20 cellular contexts compared by ENCODE assay signal in the genomic region with DNA sequence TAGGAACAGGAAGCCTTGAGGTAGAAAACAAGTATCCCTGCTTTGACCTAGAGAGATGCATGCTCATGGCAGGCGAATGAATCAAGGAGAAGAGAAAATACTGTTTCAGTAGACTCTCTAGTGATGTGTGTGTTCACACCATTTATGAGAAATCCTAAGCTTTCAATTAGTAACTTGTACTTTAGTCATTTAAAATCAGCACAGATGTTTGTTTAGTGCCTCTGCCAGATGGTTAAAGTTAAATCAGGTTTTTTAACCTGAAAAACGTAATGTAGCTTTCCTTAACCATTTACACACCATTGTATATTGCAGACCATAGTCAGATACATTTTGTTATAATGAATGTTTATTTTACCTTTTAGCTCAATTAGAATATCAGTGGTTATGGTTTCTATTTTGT. TPM values are rescaled to one million over a fixed set of nuclear protein-coding genes. Genes with fewer than 3 reads are reported as not detected.
DNase-seq lines count a peak whose midpoint lies in the region; ATAC-seq and TF ChIP-seq lines count a peak whose summit lies in the region.
"Had no signal": no experiment of that assay in that cellular context is flagged by ENCODE, and none has a peak within 500 bp of the region (broad histone marks: within the 10 kb centered on the region; RNA-seq: fewer than 3 reads in every experiment).

No MANE protein-coding gene starts in this region.

- no peak overlapping the region for H3K4me3 ChIP-seq in adrenal gland
- H3K4me3 ChIP-seq in hepatocyte: no peak overlapping the region
- H3K4me3 ChIP-seq: tibial nerve had no signal

- H3K9me3 Mint-ChIP-seq in HFFc6 (no peaks in the 10 kb centered on the region), progenitor cell of endocrine pancreas (ENCODE audit: low read depth) (no peaks in the 10 kb centered on the region)
- H3K9me3 Mint-ChIP-seq: activated naive CD4-positive, alpha-beta T cell treated with anti-CD3 and anti-CD28 coated beads for 36 hours; activated T-cell treated with anti-CD3 and anti-CD28 coated beads, Interleukin-2, amount 50 U/mL, for 4 hours; CD4-positive, alpha-beta memory T cell; immature natural killer cell; naive thymus-derived CD4-positive, alpha-beta T cell; stimulated activated memory B cell treated with anti-CD40 and anti-IgM and Interleukin-4, amounts not matched to agents 10 μg/mL and 1 μg/mL and 100 μg/mL, for 72 hours had no signal

- ATAC-seq in GM19351 (IDR thresholded peaks at IDR 0.05; ENCODE audit: unreplicated experiment) (no peak), GM21723 (IDR thresholded peaks at IDR 0.05; ENCODE audit: unreplicated experiment) (no peak)
- ATAC-seq: activated T-cell treated with anti-CD3 and anti-CD28 coated beads, Interleukin-2, amount 50 U/mL, for 4 hours; naive thymus-derived CD4-positive, alpha-beta T cell; stimulated activated memory B cell treated with anti-CD40 and anti-IgM and Interleukin-4, amounts not matched to agents 10 μg/mL and 1 μg/mL and 100 μg/mL, for 72 hours had no signal

- H3K27me3 Mint-ChIP-seq in HFFc6 (ENCODE audit: insufficient read depth) (peaks cover 2% of the 10 kb centered on the region; the same call in 1 of the 2 replicates), progenitor cell of endocrine pancreas (no peaks in the 10 kb centered on the region)

- no peaks in the 10 kb centered on the region for H3K27me3 ChIP-seq in adrenal gland
- H3K27me3 ChIP-seq in hepatocyte: no peaks in the 10 kb centered on the region
- H3K27me3 ChIP-seq: tibial nerve had no signal

- H3K4me1 ChIP-seq in adrenal gland (replicated peaks in 1 of 2): peaks cover 0 to 49% of the 10 kb centered on the region in 2 donors
- peaks cover 43% of the 10 kb centered on the region for H3K4me1 ChIP-seq in hepatocyte (ENCODE audit: insufficient read depth)

- no peak overlapping the region for H2AFZ ChIP-seq in hepatocyte

- DNase-seq in HFFc6: no peak
- DNase-seq in adrenal gland: no peak
- DNase-seq in hepatocyte (ENCODE audit: low spot score): no peak
- DNase-seq in progenitor cell of endocrine pancreas (ENCODE audit: low spot score, unreplicated experiment): no peak
- no peak for DNase-seq in epidermal melanocyte (ENCODE audit: insufficient read length, low spot score)
- DNase-seq in amygdala (lab: John Stamatoyannopoulos, UW): no peak
- DNase-seq: activated CD4-positive, alpha-beta T cell treated with anti-CD3 and anti-CD28 coated beads for 1 hour; activated naive CD4-positive, alpha-beta T cell treated with anti-CD3 and anti-CD28 coated beads for 36 hours; activated T-cell treated with anti-CD3 and anti-CD28 coated beads, Interleukin-2, amount 50 U/mL, for 4 hours; DMS79; HCEC 1CT; immature natural killer cell; NCI-H1436; SHP77 had no signal

- peaks cover 77% of the 10 kb centered on the region for H3K4me1 Mint-ChIP-seq in HFFc6 (ENCODE audit: low read depth)
- H3K4me1 Mint-ChIP-seq in progenitor cell of endocrine pancreas (ENCODE audit: low read depth): peaks cover 71% of the 10 kb centered on the region

- H3K36me3 Mint-ChIP-seq in HFFc6 (ENCODE audit: low read depth) (peaks cover 9% of the 10 kb centered on the region), progenitor cell of endocrine pancreas (ENCODE audit: insufficient read depth) (peaks cover 3% of the 10 kb centered on the region)

- no peaks in the 10 kb centered on the region for H3K9me2 ChIP-seq in hepatocyte (replicated peaks; ENCODE audit: insufficient read depth)

- TF ChIP-seq POLR2A in adrenal gland (IDR thresholded peaks at IDR 0.05): no peak

- no peaks in the 10 kb centered on the region for H3K36me3 ChIP-seq in adrenal gland (replicated peaks in 1 of 2)
- H3K36me3 ChIP-seq in hepatocyte (replicated peaks; ENCODE audit: insufficient read depth, low read depth): no peaks in the 10 kb centered on the region
- H3K36me3 ChIP-seq: tibial nerve had no signal

- H3K79me2 ChIP-seq in hepatocyte: peaks cover 57% of the 10 kb centered on the region

- H3K9me3 ChIP-seq in adrenal gland (replicated peaks in 1 of 3) (no peaks in the 10 kb centered on the region), hepatocyte (ENCODE audit: low read depth) (no peaks in the 10 kb centered on the region)
- H3K9me3 ChIP-seq: tibial nerve had no signal

- peak overlapping the region; percentile 43 for H3K4me2 ChIP-seq in hepatocyte

- H3K4me3 Mint-ChIP-seq in HFFc6 (no peak overlapping the region), progenitor cell of endocrine pancreas (ENCODE audit: low read depth) (no peak overlapping the region)
- H3K4me3 Mint-ChIP-seq: activated naive CD4-positive, alpha-beta T cell treated with anti-CD3 and anti-CD28 coated beads for 36 hours; activated T-cell treated with anti-CD3 and anti-CD28 coated beads, Interleukin-2, amount 50 U/mL, for 4 hours; immature natural killer cell; stimulated activated memory B cell treated with anti-CD40 and anti-IgM and Interleukin-4, amounts not matched to agents 10 μg/mL and 1 μg/mL and 100 μg/mL, for 72 hours had no signal

- intact Hi-C loops in adrenal gland (cut with DNase I): no loop called here

- H4K20me1 ChIP-seq in hepatocyte (ENCODE audit: insufficient read depth, poor library complexity, severe bottlenecking): peaks cover 3% of the 10 kb centered on the region

- TF ChIP-seq CTCF in HFFc6 (IDR thresholded peaks at IDR 0.05) (no peak), adrenal gland (IDR thresholded peaks at IDR 0.05) (no peak), hepatocyte (IDR thresholded peaks at IDR 0.05; ENCODE audit: poor library complexity) (no peak), progenitor cell of endocrine pancreas (IDR thresholded peaks at IDR 0.05; ENCODE audit: unreplicated experiment) (no peak)

- H3K27ac Mint-ChIP-seq in HFFc6: 0 out of 2 replicates have a peak overlapping the region, but pooled peaks have one; percentile 72
- H3K27ac Mint-ChIP-seq in progenitor cell of endocrine pancreas: peak overlapping the region; percentile 78
- H3K27ac Mint-ChIP-seq: activated naive CD4-positive, alpha-beta T cell treated with anti-CD3 and anti-CD28 coated beads for 36 hours; immature natural killer cell; stimulated activated memory B cell treated with anti-CD40 and anti-IgM and Interleukin-4, amounts not matched to agents 10 μg/mL and 1 μg/mL and 100 μg/mL, for 72 hours had no signal

- H3K27ac ChIP-seq in adrenal gland (peak overlapping the region in 3 of 5 donors; percentile 0 to 56 (median 22)), hepatocyte (peak overlapping the region; percentile 54)
- H3K27ac ChIP-seq: tibial nerve had no signal

- WGBS in adrenal gland, 4 donors: 31 to 48% (median 38%) methylated on average over 2 of the region's 2 CpGs
- WGBS in hepatocyte (ENCODE audit: low lambda C conversion rate, missing lambda C conversion rate): 50% methylated on average over 2 of the region's 2 CpGs

RNA-seq across cellular contexts. Expression of gene TJP2, which starts 5.0 kb away (rescaled TPM):
- total RNA-seq in HFFc6 (2021; fragmentation: NEBNext Ultra II Directional; extraction: Animal tissue kit (Norgen Biotek cat#: 25700)): 10 to 100 TPM; 25.3 to 50.4 (median 45.4) TPM
- total RNA-seq in adrenal gland: 100 to 1,000 TPM in 1 of 8 donors, 10 to 100 TPM in 7; 16.8 to 108 (median 48.5) TPM
- 10 to 100 TPM; 22.1 to 26.4 (median 23.2) TPM for polyA plus RNA-seq in adrenal gland
- 126 and 131 TPM in 2 replicates for total RNA-seq in hepatocyte
- polyA plus RNA-seq in hepatocyte: 67.2 and 69.9 TPM in 2 replicates
- total RNA-seq in progenitor cell of endocrine pancreas: 234 and 254 TPM in 2 replicates
